In genomic region chr12:54984602-54985376, GRCh38 we compare ENCODE assay signal across 9 cellular contexts. TPM values are rescaled to one million over a fixed set of nuclear protein-coding genes. Genes with fewer than 3 reads are reported as not detected.
DNase-seq lines count a peak whose midpoint lies in the region; ATAC-seq and TF ChIP-seq lines count a peak whose summit lies in the region.
"Had no signal": no experiment of that assay in that cellular context is flagged by ENCODE, and none has a peak within 500 bp of the region (broad histone marks: within the 10 kb centered on the region; RNA-seq: fewer than 3 reads in every experiment).

TSS of gene TESPA1 (minus strand) at chr12:54984762. CDS start at chr12:54974562, 10,200 bp downstream.

- H3K9me3 Mint-ChIP-seq in WTC11: 0 out of 2 replicates have a peak, but pooled peaks cover 5% of the 10 kb centered on the region
- H3K9me3 Mint-ChIP-seq: dendritic cell treated with granulocyte-macrophage colony-stimulating factor and Interleukin-4, amounts not matched to agents 40 ng/mL and 50 ng/mL, for 4 days had no signal

- H3K9me3 ChIP-seq in esophagus squamous epithelium (no peaks in the 10 kb centered on the region), esophagus muscularis mucosa (no peaks in the 10 kb centered on the region)

- POLR2A ChIA-PET in WTC11 (lab: Charles Lee): no interaction called here

- no peaks in the 10 kb centered on the region for H3K4me1 Mint-ChIP-seq in WTC11

- intact Hi-C loops in esophagus squamous epithelium (cut with DNase I) (no loop called here), esophagus muscularis mucosa (cut with DNase I) (no loop called here)

- H3K36me3 ChIP-seq in esophagus squamous epithelium: no peaks in the 10 kb centered on the region
- no peaks in the 10 kb centered on the region for H3K36me3 ChIP-seq in esophagus muscularis mucosa

- no peak within 1 kb of the TSS for H3K27ac Mint-ChIP-seq in WTC11
- H3K27ac Mint-ChIP-seq: dendritic cell treated with granulocyte-macrophage colony-stimulating factor and Interleukin-4, amounts not matched to agents 40 ng/mL and 50 ng/mL, for 4 days had no signal

- CTCF ChIA-PET in WTC11 (lab: Charles Lee): interaction anchor here (1.4 to 2.9 kb wide), 4 partner anchors 9 to 225 kb away, joined by 3 to 26 read pairs (median 7); no protein-coding TSS in a partner anchor

- H3K27me3 ChIP-seq in esophagus squamous epithelium: no peaks in the 10 kb centered on the region
- no peaks in the 10 kb centered on the region for H3K27me3 ChIP-seq in esophagus muscularis mucosa

- no peaks in the 10 kb centered on the region for H3K27me3 Mint-ChIP-seq in WTC11 (ENCODE audit: low read depth)

- TF ChIP-seq POLR2A in esophagus squamous epithelium (IDR thresholded peaks at IDR 0.05) (peak in 1 of 4 donors; percentile 51), esophagus muscularis mucosa (IDR thresholded peaks at IDR 0.05; ENCODE audit: low read depth) (no peak)

- no peak for TF ChIP-seq EP300 in esophagus muscularis mucosa (IDR thresholded peaks at IDR 0.05)

- TF ChIP-seq CTCF in esophagus squamous epithelium (IDR thresholded peaks at IDR 0.05) (no peak), esophagus muscularis mucosa (IDR thresholded peaks at IDR 0.05) (no peak), WTC11 (IDR thresholded peaks at IDR 0.05) (no peak)

- H3K4me3 Mint-ChIP-seq in WTC11: no peak within 1 kb of the TSS
- H3K4me3 Mint-ChIP-seq: dendritic cell treated with granulocyte-macrophage colony-stimulating factor and Interleukin-4, amounts not matched to agents 40 ng/mL and 50 ng/mL, for 4 days had no signal

- no peaks in the 10 kb centered on the region for H3K36me3 Mint-ChIP-seq in WTC11

- peak; percentile 65 for DNase-seq in Ammon's horn (ENCODE audit: low spot score)
- peak; percentile 78 for DNase-seq in activated CD4-positive, alpha-beta T cell treated with anti-CD3 and anti-CD28 coated beads, Interleukin-2, amount 50 U/mL, for 1 hour
- DNase-seq in esophagus squamous epithelium (lab: John Stamatoyannopoulos, UW): peak; percentile 21
- DNase-seq in stimulated activated CD4-positive, alpha-beta T cell treated with anti-CD3 and anti-CD28 coated beads, TNF-alpha, amount 100 ng/mL, for 48 hours (ENCODE audit: low read depth in 3 of 3): peak; percentile 69 to 74 (median 72)
- no peak for DNase-seq in esophagus muscularis mucosa (ENCODE audit: extremely low spot score)
- DNase-seq in WTC11 (ENCODE audit: low spot score): no peak

- H3K4me1 ChIP-seq in esophagus squamous epithelium: peaks cover 0 to 6% (median 4%) of the 10 kb centered on the region in 3 donors
- H3K4me1 ChIP-seq in esophagus muscularis mucosa: peaks cover 0 to 13% (median 10%) of the 10 kb centered on the region in 4 donors

- WGBS in esophagus squamous epithelium, 2 donors: 45 to 52% methylated on average over 13 to 14 of the region's 14 CpGs
- WGBS in esophagus muscularis mucosa: 43% methylated on average over 13 of the region's 14 CpGs

- H3K27ac ChIP-seq in esophagus squamous epithelium (peak within 1 kb of the TSS in 2 of 4 donors; percentile 43 to 52), esophagus muscularis mucosa (replicated peaks in 1 of 4) (no peak within 1 kb of the TSS)

- H3K4me3 ChIP-seq in esophagus squamous epithelium: peak within 1 kb of the TSS in 2 of 4 donors; percentile 20 to 31
- H3K4me3 ChIP-seq in esophagus muscularis mucosa: no peak within 1 kb of the TSS

- ATAC-seq in GM19467 (IDR thresholded peaks at IDR 0.05; ENCODE audit: unreplicated experiment) (peak; percentile 96), HG03571 (IDR thresholded peaks at IDR 0.05; ENCODE audit: unreplicated experiment) (peak; percentile 98), WTC11 (no peak)

TF ChIP-seq in WTC11, 78 proteins besides CTCF, POLR2A, EP300 and RAD21:
- TF ChIP-seq FOXP4 (CRISPR knock-in tag; IDR thresholded peaks at IDR 0.05) (no peak), FOXJ3 (CRISPR knock-in tag; IDR thresholded peaks at IDR 0.05; ENCODE audit: borderline replicate concordance) (no peak), ESRRA (CRISPR knock-in tag; IDR thresholded peaks at IDR 0.05; ENCODE audit: borderline replicate concordance) (no peak), MXD4 (CRISPR knock-in tag; IDR thresholded peaks at IDR 0.05; ENCODE audit: borderline replicate concordance) (no peak), NFYB (CRISPR knock-in tag; conservative IDR thresholded peaks at IDR 0.05; ENCODE audit: low read depth) (no peak), ZNF671 (CRISPR knock-in tag; IDR thresholded peaks at IDR 0.05) (no peak), ZNF138 (CRISPR knock-in tag; conservative IDR thresholded peaks at IDR 0.05) (no peak), ZNF263 (CRISPR knock-in tag; IDR thresholded peaks at IDR 0.05; ENCODE audit: low read depth) (no peak), EMX1 (CRISPR knock-in tag; IDR thresholded peaks at IDR 0.05) (no peak), PRRX2 (CRISPR knock-in tag; IDR thresholded peaks at IDR 0.05) (no peak), PRDM15 (CRISPR knock-in tag; IDR thresholded peaks at IDR 0.05) (no peak), HMGA2 (CRISPR knock-in tag; IDR thresholded peaks at IDR 0.05) (no peak)

RNA-seq across cellular contexts. Expression of gene TESPA1, which starts in this region (rescaled TPM):
- total RNA-seq in esophagus squamous epithelium (1 to 10 TPM in 2 of 4 donors, under 1 TPM in 1, not detected in 1; 0.31 to 6.7 (median 2.0) TPM), esophagus muscularis mucosa (1 to 10 TPM; 1.1 to 4.6 (median 2.6) TPM), WTC11 (2021) (0.21 to 0.39 TPM (median 0.25 TPM) in 3 replicates)

Comparison
In these comparisons a context has a peak if more than half of its experiments do, and no peak if none do; other contexts are left out.
1. DNase-seq: peak in Ammon's horn (single experiment), activated CD4-positive, alpha-beta T cell treated with anti-CD3 and anti-CD28 coated beads, Interleukin-2, amount 50 U/mL, for 1 hour (single experiment), esophagus squamous epithelium (single experiment) and stimulated activated CD4-positive, alpha-beta T cell treated with anti-CD3 and anti-CD28 coated beads, TNF-alpha, amount 100 ng/mL, for 48 hours (3 of 3); none in esophagus muscularis mucosa (single experiment) and WTC11 (single experiment).